In genomic region chr3:16724487-16724886, GRCh38 we compare ENCODE assay signal across 16 cellular contexts.
"Had no signal": no experiment of that assay in that cellular context is flagged by ENCODE, and none has a peak within 500 bp of the region (broad histone marks: within the 10 kb centered on the region; RNA-seq: fewer than 3 reads in every experiment).

No MANE protein-coding gene starts in this region.

- H3K4me3 Mint-ChIP-seq: activated T-cell treated with anti-CD3 and anti-CD28 coated beads, Interleukin-2, amount 50 U/mL, for 72 hours; central memory CD8-positive, alpha-beta T cell; natural killer cell treated with Interleukin-12 subunit alpha and Interleukin-12 subunit beta and Interleukin-15 and Interleukin-18, amount 100 ng/mL, for 72 hours; stimulated activated naive CD8-positive, alpha-beta T cell treated with anti-CD3 and anti-CD28 coated beads, Interleukin-15, Interleukin-2, amounts not matched to agents 100 ng/mL and 50 ng/mL, for 24 hours had no signal

- H3K4me3 ChIP-seq: coronary artery, gastroesophageal sphincter, lung, skin epidermis, tibial nerve had no signal

- H3K4me1 ChIP-seq: gastroesophageal sphincter, tibial nerve had no signal

- ATAC-seq: activated T-cell treated with anti-CD3 and anti-CD28 coated beads, Interleukin-2, amount 50 U/mL, for 72 hours; gastroesophageal sphincter; left colon; natural killer cell treated with Interleukin-12 subunit alpha and Interleukin-12 subunit beta and Interleukin-15 and Interleukin-18, amount 100 ng/mL, for 72 hours had no signal

- H3K27ac Mint-ChIP-seq: activated T-cell treated with anti-CD3 and anti-CD28 coated beads, Interleukin-2, amount 50 U/mL, for 72 hours; natural killer cell treated with Interleukin-12 subunit alpha and Interleukin-12 subunit beta and Interleukin-15 and Interleukin-18, amount 100 ng/mL, for 72 hours; stimulated activated naive CD8-positive, alpha-beta T cell treated with anti-CD3 and anti-CD28 coated beads, Interleukin-15, Interleukin-2, amounts not matched to agents 100 ng/mL and 50 ng/mL, for 24 hours had no signal

- H3K27me3 ChIP-seq: gastroesophageal sphincter, tibial nerve had no signal

- H3K36me3 ChIP-seq: gastroesophageal sphincter, tibial nerve, WERI-Rb-1 had no signal

- DNase-seq: activated CD4-positive, alpha-beta T cell treated with anti-CD3 and anti-CD28 coated beads, Interleukin-2, amount 50 U/mL, for 4 hours; activated effector memory CD4-positive, alpha-beta T cell treated with anti-CD3 and anti-CD28 coated beads, Interleukin-2, amount 50 U/mL, for 16 hours; activated naive CD4-positive, alpha-beta T cell treated with anti-CD3 and anti-CD28 coated beads, Interleukin-2, amount 50 U/mL, for 16 hours; activated T-cell treated with anti-CD3 and anti-CD28 coated beads, Interleukin-2, amount 50 U/mL, for 72 hours; erythroblast; left colon; occipital lobe had no signal

- H3K9me3 Mint-ChIP-seq: central memory CD8-positive, alpha-beta T cell; natural killer cell treated with Interleukin-12 subunit alpha and Interleukin-12 subunit beta and Interleukin-15 and Interleukin-18, amount 100 ng/mL, for 72 hours had no signal

- H3K27ac ChIP-seq: coronary artery, gastroesophageal sphincter, skin epidermis, tibial nerve, WERI-Rb-1 had no signal
